In genomic region chr3:159761377-159761776, GRCh38 we compare ENCODE assay signal across 8 cellular contexts.
DNase-seq lines count a peak whose midpoint lies in the region; ATAC-seq and TF ChIP-seq lines count a peak whose summit lies in the region.

No MANE protein-coding gene starts in this region.

- no peak for TF ChIP-seq EP300 in sigmoid colon (IDR thresholded peaks at IDR 0.05)

- H2AFZ ChIP-seq in H9 (ENCODE audit: low read length): no peak overlapping the region

- no peak overlapping the region for H2BK15ac ChIP-seq in H9 (ENCODE audit: low read depth, low read length)

- ATAC-seq in heart right ventricle: no peak
- ATAC-seq in GM18505 (IDR thresholded peaks at IDR 0.05; ENCODE audit: unreplicated experiment): no peak

- H3K36me3 ChIP-seq in heart right ventricle (no peaks in the 10 kb centered on the region), sigmoid colon (no peaks in the 10 kb centered on the region)

- peaks cover 0 to 3% (median 0%) of the 10 kb centered on the region in 11 donors for H3K9me3 ChIP-seq in heart right ventricle
- H3K9me3 ChIP-seq in sigmoid colon: no peaks in the 10 kb centered on the region
- H3K9me3 ChIP-seq in H9 (ENCODE audit: control insufficient read depth, low read depth, low read length): no peaks in the 10 kb centered on the region

- WGBS in heart right ventricle, 2 donors: 24 to 43% methylated on average over 1 of the region's 1 CpG
- WGBS in sigmoid colon, 2 donors: 75 to 82% methylated on average over 1 of the region's 1 CpG
- WGBS in H9 (ENCODE audit: extremely low coverage, insufficient read length, low lambda C conversion rate): no CpG with 5 or more reads among the region's 1 CpG

- H2BK120ac ChIP-seq in H9 (ENCODE audit: low read depth, low read length, poor library complexity, severe bottlenecking): no peak overlapping the region

- no peak overlapping the region for H2BK5ac ChIP-seq in H9 (ENCODE audit: insufficient read length, low read length)

- CTCF ChIA-PET in HEK293T (lab: Yijun Ruan, JAX): no interaction called here

- no peak overlapping the region for H3K4ac ChIP-seq in H9 (ENCODE audit: low read depth, low read length)

- POLR2A ChIA-PET in HEK293T (lab: Yijun Ruan, JAX): no interaction called here

- H3K4me3 Mint-ChIP-seq in H9: no peak overlapping the region

- peak; percentile 65 for DNase-seq in GM03348 (ENCODE audit: low spot score)
- DNase-seq in heart right ventricle: peak; percentile 34 to 64
- peak; percentile 83 for DNase-seq in sigmoid colon
- no peak for DNase-seq in H9
- DNase-seq in HEK293T (ENCODE audit: extremely low spot score): no peak
- DNase-seq in stimulated activated CD4-positive, alpha-beta T cell treated with anti-CD3 and anti-CD28 coated beads, Interleukin-12 subunit alpha, Interleukin-12 subunit beta, amount 100 ng/mL, for 4 hours: no peak

- peaks cover 19% of the 10 kb centered on the region for H3K23me2 ChIP-seq in H9 (ENCODE audit: insufficient read length, low read depth, low read length, poor library complexity, severe bottlenecking)

- H3K4me2 ChIP-seq in H9 (ENCODE audit: insufficient read depth, insufficient read length, low read length): no peak overlapping the region

- no peak overlapping the region for H2AK5ac ChIP-seq in H9 (ENCODE audit: insufficient read length, low read length)

- no peak overlapping the region for H3K14ac ChIP-seq in H9 (ENCODE audit: insufficient read depth, low read length)

- TF ChIP-seq POLR2A in sigmoid colon (IDR thresholded peaks at IDR 0.05): no peak
- TF ChIP-seq POLR2A in GM18505 (IDR thresholded peaks at IDR 0.05; ENCODE audit: borderline replicate concordance, extremely low read depth, insufficient read depth, insufficient read length): no peak

- peaks cover 35 to 39% of the 10 kb centered on the region in 2 experiments for H3K4me1 Mint-ChIP-seq in H9

- peaks cover 0 to 42% (median 0%) of the 10 kb centered on the region in 7 donors for H3K27me3 ChIP-seq in heart right ventricle
- H3K27me3 ChIP-seq in sigmoid colon: no peaks in the 10 kb centered on the region
- no peaks in the 10 kb centered on the region; the same call in 1 of the 2 replicates for H3K27me3 ChIP-seq in H9 (ENCODE audit: insufficient read depth, low read length)

- H3K79me2 ChIP-seq in H9 (ENCODE audit: insufficient read depth, low read length): no peaks in the 10 kb centered on the region

- peaks cover 6 to 8% (median 7%) of the 10 kb centered on the region in 3 experiments for H3K36me3 Mint-ChIP-seq in H9 (ENCODE audit: insufficient read depth in 1 of 3, low read depth in 3 of 3)

- intact Hi-C loops in heart right ventricle (cut with DNase I): loop anchor here in 8 of 10 donors (5.0 to 10.0 kb wide), 7 partner anchors 36 to 144 kb away; no protein-coding TSS in a partner anchor
- intact Hi-C loops in sigmoid colon (cut with DNase I): loop anchor here (2.0 to 10.0 kb wide), 4 partner anchors 43 to 643 kb away; no protein-coding TSS in a partner anchor

- peaks cover 2% of the 10 kb centered on the region for H4K20me1 ChIP-seq in H9 (ENCODE audit: control insufficient read depth, insufficient read depth, insufficient read length)

- H3K9ac ChIP-seq in H9 (ENCODE audit: extremely low read depth, insufficient read length, low read length): no peak overlapping the region

- no peak overlapping the region for H2BK12ac ChIP-seq in H9 (ENCODE audit: insufficient read length, low read depth, low read length)

- no peak overlapping the region for H2BK20ac ChIP-seq in H9 (ENCODE audit: low read depth, low read length, poor library complexity, severe bottlenecking)

- H4K5ac ChIP-seq in H9 (ENCODE audit: insufficient read length, low read depth, low read length): no peak overlapping the region

- TF ChIP-seq CTCF in VCaP (conservative IDR thresholded peaks at IDR 0.05): no peak
- no peak for TF ChIP-seq CTCF in heart right ventricle (IDR thresholded peaks at IDR 0.05)
- TF ChIP-seq CTCF in sigmoid colon (IDR thresholded peaks at IDR 0.05): no peak
- TF ChIP-seq CTCF in H9 (conservative IDR thresholded peaks at IDR 0.05): no peak

- no peaks in the 10 kb centered on the region for H3K79me1 ChIP-seq in H9 (ENCODE audit: insufficient read depth, low read depth, low read length, poor library complexity, severe bottlenecking)

- peaks cover 5 to 8% of the 10 kb centered on the region in 2 experiments for H3K9me3 Mint-ChIP-seq in H9

- H3T11ph ChIP-seq in H9 (ENCODE audit: low read length): no peak overlapping the region

- no peak overlapping the region for H3K4me3 ChIP-seq in heart right ventricle
- no peak overlapping the region for H3K4me3 ChIP-seq in sigmoid colon

- no peak overlapping the region for H4K91ac ChIP-seq in H9 (ENCODE audit: insufficient read length, low read depth, low read length)

- H3K4me1 ChIP-seq in heart right ventricle (peaks cover 7 to 44% (median 31%) of the 10 kb centered on the region in 9 donors), sigmoid colon (peaks cover 0 to 29% (median 26%) of the 10 kb centered on the region in 4 donors), H9 (ENCODE audit: insufficient read depth, low read length) (peaks cover 7% of the 10 kb centered on the region; the same call in 1 of the 2 replicates)

- H3K56ac ChIP-seq in H9 (ENCODE audit: insufficient read length, low read depth, low read length): no peak overlapping the region

- no peak overlapping the region for H3K18ac ChIP-seq in H9 (ENCODE audit: insufficient read length, low read depth, low read length)

- H4K8ac ChIP-seq in H9 (replicated peaks; ENCODE audit: insufficient read length, low read depth, low read length): no peak overlapping the region

- peaks cover 10% of the 10 kb centered on the region for H3K27me3 Mint-ChIP-seq in H9 (ENCODE audit: low read depth)

- no peak overlapping the region for H3K23ac ChIP-seq in H9 (ENCODE audit: insufficient read length, low read depth, low read length)

- H3K27ac Mint-ChIP-seq in H9: no peak overlapping the region; a peak in 1 of 7 replicates

- H3K27ac ChIP-seq in VCaP (peak overlapping the region; percentile 61), heart right ventricle (peak overlapping the region; percentile 12 to 99 (median 98)), sigmoid colon (peak overlapping the region; percentile 97 to 100 (median 100)), H9 (ENCODE audit: insufficient read length, low read depth, low read length) (no peak overlapping the region)

TF ChIP-seq in HEK293T, 16 proteins besides CTCF, POLR2A, EP300 and RAD21:
- TF ChIP-seq SUZ12 (IDR thresholded peaks at IDR 0.05) (no peak), LEF1 (IDR thresholded peaks at IDR 0.05; ENCODE audit: borderline replicate concordance) (no peak), SP1 (IDR thresholded peaks at IDR 0.05) (no peak), NFRKB (IDR thresholded peaks at IDR 0.05) (no peak)

Comparison
In these comparisons a context has a peak if more than half of its experiments do, and no peak if none do; other contexts are left out.
1. DNase-seq: peak in GM03348 (single experiment), heart right ventricle (2 of 2) and sigmoid colon (single experiment); none in H9 (single experiment), HEK293T (single experiment) and stimulated activated CD4-positive, alpha-beta T cell treated with anti-CD3 and anti-CD28 coated beads, Interleukin-12 subunit alpha, Interleukin-12 subunit beta, amount 100 ng/mL, for 4 hours (single experiment).